1 cellular context compared by ENCODE assay signal in the genomic region with DNA sequence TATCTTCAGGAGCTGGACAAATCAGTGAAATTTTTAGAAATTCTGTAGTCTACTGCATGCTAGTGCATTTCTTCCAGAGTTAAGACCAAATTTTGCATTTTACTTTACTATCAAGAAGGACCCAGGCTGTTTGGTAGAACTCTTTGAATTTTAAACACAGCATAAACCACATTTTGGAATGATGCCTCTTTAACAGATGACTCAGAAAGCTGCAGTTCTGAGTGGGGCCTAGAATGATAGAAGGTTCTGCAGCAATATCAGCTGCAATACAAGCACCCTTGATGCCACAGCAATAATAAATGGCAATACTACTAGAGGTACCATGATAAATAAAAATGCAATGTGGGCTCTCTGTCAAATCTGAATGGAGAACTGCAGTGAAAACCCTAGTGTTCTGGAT.
TF ChIP-seq lines count a peak whose summit lies in the region.

No MANE protein-coding gene starts in this region.

TF ChIP-seq in HCT116, 20 proteins besides CTCF, POLR2A, EP300 and RAD21 (continued from another document):
- no peak for TF ChIP-seq REST (IDR thresholded peaks at IDR 0.05; ENCODE audit: low read depth)
- no peak for TF ChIP-seq SRF (IDR thresholded peaks at IDR 0.05; ENCODE audit: low read depth)
- no peak for TF ChIP-seq SP1 (IDR thresholded peaks at IDR 0.05; ENCODE audit: low read depth)
